Comparison of ENCODE assay signal across 1 cellular context in the genomic region with DNA sequence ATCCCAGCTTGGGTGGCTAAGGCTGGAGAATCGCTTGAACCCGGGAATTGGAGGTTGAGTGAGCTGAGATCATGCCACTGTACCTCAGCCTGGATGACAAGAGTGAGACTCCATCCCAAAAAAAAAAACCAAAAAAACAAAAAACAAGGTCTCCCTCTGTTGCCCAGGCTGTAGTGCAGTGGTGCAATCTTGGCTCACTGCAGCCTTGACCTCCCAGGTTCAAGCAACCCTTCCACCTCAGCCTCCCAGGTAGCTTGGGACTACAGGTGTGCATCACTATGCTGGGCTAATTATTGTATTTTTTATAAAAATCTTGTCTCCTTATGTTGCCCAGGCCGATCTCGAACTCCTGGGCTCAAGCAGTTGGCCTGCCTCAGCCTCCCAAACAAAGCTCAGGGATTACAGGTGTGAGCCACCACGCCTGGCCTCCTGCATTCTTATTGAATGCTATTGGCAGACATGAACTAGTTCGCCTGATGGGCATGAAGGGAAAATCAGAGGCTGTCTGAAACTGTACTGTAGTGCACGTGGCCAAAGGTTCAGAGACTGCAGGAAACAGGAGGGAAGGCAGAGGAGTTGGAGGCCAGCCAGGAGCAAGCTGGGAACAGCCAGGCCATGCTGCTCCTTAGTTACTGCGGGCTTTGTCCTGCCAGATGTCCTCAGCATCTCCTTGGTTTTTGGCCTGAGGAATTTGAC.
TF ChIP-seq lines count a peak whose summit lies in the region.

No MANE protein-coding gene starts in this region.

TF ChIP-seq in HepG2, 621 proteins besides CTCF, POLR2A, EP300 and RAD21 (continued from another document and continues in another):
- TF ChIP-seq KIAA2018 (CRISPR knock-in tag; IDR thresholded peaks at IDR 0.05; ENCODE audit: borderline replicate concordance), result no peak
- TF ChIP-seq SNRNP70 (IDR thresholded peaks at IDR 0.05; ENCODE audit: low read depth, low read length), result no peak
- TF ChIP-seq, protein P1, sequence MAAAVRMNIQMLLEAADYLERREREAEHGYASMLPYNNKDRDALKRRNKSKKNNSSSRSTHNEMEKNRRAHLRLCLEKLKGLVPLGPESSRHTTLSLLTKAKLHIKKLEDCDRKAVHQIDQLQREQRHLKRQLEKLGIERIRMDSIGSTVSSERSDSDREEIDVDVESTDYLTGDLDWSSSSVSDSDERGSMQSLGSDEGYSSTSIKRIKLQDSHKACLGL (CRISPR knock-in tag; IDR thresholded peaks at IDR 0.05), result no peak
- TF ChIP-seq ZNF446 (CRISPR knock-in tag; IDR thresholded peaks at IDR 0.05), result no peak
- peak; percentile 39; the same call in 1 of the 2 replicates for TF ChIP-seq GMEB1 (CRISPR knock-in tag; IDR thresholded peaks at IDR 0.05; ENCODE audit: borderline replicate concordance)
- no peak for TF ChIP-seq ZNF607 (CRISPR knock-in tag; IDR thresholded peaks at IDR 0.05; ENCODE audit: borderline replicate concordance)
- TF ChIP-seq CEBPZ (IDR thresholded peaks at IDR 0.05; ENCODE audit: low read length), result no peak
- TF ChIP-seq MATR3 (CRISPR knock-in tag; IDR thresholded peaks at IDR 0.05), result no peak
- TF ChIP-seq ZNF546 (CRISPR knock-in tag; conservative IDR thresholded peaks at IDR 0.05), result no peak
- no peak for TF ChIP-seq MAFG (CRISPR knock-in tag; IDR thresholded peaks at IDR 0.05)
- TF ChIP-seq EEA1 (CRISPR knock-in tag; IDR thresholded peaks at IDR 0.05; ENCODE audit: borderline replicate concordance), result no peak
- no peak for TF ChIP-seq IKZF4 (CRISPR knock-in tag; IDR thresholded peaks at IDR 0.05; ENCODE audit: borderline replicate concordance, low read depth, not compliant biosample characterization)
- TF ChIP-seq IRF1 (CRISPR knock-in tag; IDR thresholded peaks at IDR 0.05; ENCODE audit: low read depth), result no peak
- 0 out of 2 replicates have a peak, but pooled peaks have one; percentile 31 for TF ChIP-seq ZNF800 (CRISPR knock-in tag; IDR thresholded peaks at IDR 0.05)
- TF ChIP-seq NFATC3 (CRISPR knock-in tag; IDR thresholded peaks at IDR 0.05), result 0 out of 2 replicates have a peak, but pooled peaks have one; percentile 35
- TF ChIP-seq, protein P2, sequence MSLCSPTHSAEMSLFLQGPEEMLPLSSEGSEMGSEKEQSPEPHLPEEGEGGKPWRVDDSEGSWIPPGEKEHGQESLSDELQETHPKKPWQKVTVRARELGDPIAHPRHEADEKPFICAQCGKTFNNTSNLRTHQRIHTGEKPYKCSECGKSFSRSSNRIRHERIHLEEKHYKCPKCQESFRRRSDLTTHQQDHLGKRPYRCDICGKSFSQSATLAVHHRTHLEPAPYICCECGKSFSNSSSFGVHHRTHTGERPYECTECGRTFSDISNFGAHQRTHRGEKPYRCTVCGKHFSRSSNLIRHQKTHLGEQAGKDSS (CRISPR knock-in tag; IDR thresholded peaks at IDR 0.05; ENCODE audit: borderline replicate concordance, low read depth), result no peak
- TF ChIP-seq CREM (IDR thresholded peaks at IDR 0.05), result no peak
- no peak for TF ChIP-seq CREM (CRISPR knock-in tag; IDR thresholded peaks at IDR 0.05)
- no peak for TF ChIP-seq KLF13 (CRISPR knock-in tag; IDR thresholded peaks at IDR 0.05)
- no peak for TF ChIP-seq ESRRA (CRISPR knock-in tag; IDR thresholded peaks at IDR 0.05; ENCODE audit: low read depth)
- no peak for TF ChIP-seq KMT2A (CRISPR knock-in tag; IDR thresholded peaks at IDR 0.05)
- TF ChIP-seq MAX (IDR thresholded peaks at IDR 0.05), result peak; percentile 97
- no peak for TF ChIP-seq NCOA5 (CRISPR knock-in tag; IDR thresholded peaks at IDR 0.05)
- TF ChIP-seq SOX5 (CRISPR knock-in tag; IDR thresholded peaks at IDR 0.05; ENCODE audit: borderline replicate concordance), result peak; percentile 74
- TF ChIP-seq MTF2 (CRISPR knock-in tag; IDR thresholded peaks at IDR 0.05; ENCODE audit: borderline replicate concordance), result no peak
- TF ChIP-seq, protein P3, sequence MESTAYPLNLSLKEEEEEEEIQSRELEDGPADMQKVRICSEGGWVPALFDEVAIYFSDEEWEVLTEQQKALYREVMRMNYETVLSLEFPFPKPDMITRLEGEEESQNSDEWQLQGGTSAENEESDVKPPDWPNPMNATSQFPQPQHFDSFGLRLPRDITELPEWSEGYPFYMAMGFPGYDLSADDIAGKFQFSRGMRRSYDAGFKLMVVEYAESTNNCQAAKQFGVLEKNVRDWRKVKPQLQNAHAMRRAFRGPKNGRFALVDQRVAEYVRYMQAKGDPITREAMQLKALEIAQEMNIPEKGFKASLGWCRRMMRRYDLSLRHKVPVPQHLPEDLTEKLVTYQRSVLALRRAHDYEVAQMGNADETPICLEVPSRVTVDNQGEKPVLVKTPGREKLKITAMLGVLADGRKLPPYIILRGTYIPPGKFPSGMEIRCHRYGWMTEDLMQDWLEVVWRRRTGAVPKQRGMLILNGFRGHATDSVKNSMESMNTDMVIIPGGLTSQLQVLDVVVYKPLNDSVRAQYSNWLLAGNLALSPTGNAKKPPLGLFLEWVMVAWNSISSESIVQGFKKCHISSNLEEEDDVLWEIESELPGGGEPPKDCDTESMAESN (CRISPR knock-in tag; conservative IDR thresholded peaks at IDR 0.05), result no peak
- TF ChIP-seq ZZZ3 (CRISPR knock-in tag; IDR thresholded peaks at IDR 0.05; ENCODE audit: borderline replicate concordance), result no peak
- TF ChIP-seq, protein P4, sequence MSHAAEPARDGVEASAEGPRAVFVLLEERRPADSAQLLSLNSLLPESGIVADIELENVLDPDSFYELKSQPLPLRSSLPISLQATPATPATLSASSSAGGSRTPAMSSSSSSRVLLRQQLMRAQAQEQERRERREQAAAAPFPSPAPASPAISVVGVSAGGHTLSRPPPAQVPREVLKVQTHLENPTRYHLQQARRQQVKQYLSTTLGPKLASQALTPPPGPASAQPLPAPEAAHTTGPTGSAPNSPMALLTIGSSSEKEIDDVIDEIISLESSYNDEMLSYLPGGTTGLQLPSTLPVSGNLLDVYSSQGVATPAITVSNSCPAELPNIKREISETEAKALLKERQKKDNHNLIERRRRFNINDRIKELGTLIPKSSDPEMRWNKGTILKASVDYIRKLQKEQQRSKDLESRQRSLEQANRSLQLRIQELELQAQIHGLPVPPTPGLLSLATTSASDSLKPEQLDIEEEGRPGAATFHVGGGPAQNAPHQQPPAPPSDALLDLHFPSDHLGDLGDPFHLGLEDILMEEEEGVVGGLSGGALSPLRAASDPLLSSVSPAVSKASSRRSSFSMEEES (CRISPR knock-in tag; IDR thresholded peaks at IDR 0.05), result peak; percentile 90
- no peak for TF ChIP-seq RELA (CRISPR knock-in tag; IDR thresholded peaks at IDR 0.05)
- no peak for TF ChIP-seq ZKSCAN5 (CRISPR knock-in tag; IDR thresholded peaks at IDR 0.05)
- peak; percentile 67; the same call in 1 of the 2 replicates for TF ChIP-seq ZNF331 (CRISPR knock-in tag; IDR thresholded peaks at IDR 0.05)
- peak; percentile 67; the same call in 1 of the 2 replicates for TF ChIP-seq MIER3 (CRISPR knock-in tag; IDR thresholded peaks at IDR 0.05; ENCODE audit: borderline replicate concordance)
- TF ChIP-seq FIP1L1 (IDR thresholded peaks at IDR 0.05; ENCODE audit: borderline replicate concordance, insufficient read depth, low read depth, low read length), result no peak
